Comparison of ENCODE assay signal across 13 cellular contexts in genomic region chr6:112307707-112308106, GRCh38. TPM values are rescaled to one million over a fixed set of nuclear protein-coding genes. Genes with fewer than 3 reads are reported as not detected.
DNase-seq lines count a peak whose midpoint lies in the region; ATAC-seq and TF ChIP-seq lines count a peak whose summit lies in the region.
"Had no signal": no experiment of that assay in that cellular context is flagged by ENCODE, and none has a peak within 500 bp of the region (broad histone marks: within the 10 kb centered on the region; RNA-seq: fewer than 3 reads in every experiment).

No MANE protein-coding gene starts in this region.

- TF ChIP-seq CTCF in GM13976 (IDR thresholded peaks at IDR 0.05; ENCODE audit: borderline replicate concordance, control extremely low read depth, extremely low read depth, insufficient read depth, missing control alignments) = no peak
- TF ChIP-seq CTCF in brain microvascular endothelial cell (IDR thresholded peaks at IDR 0.05; ENCODE audit: low read depth, low read length, missing control alignments) = no peak
- TF ChIP-seq CTCF in BE2C (IDR thresholded peaks at IDR 0.05; ENCODE audit: low read depth, low read length) = no peak

- DNase-seq in GM13976 (ENCODE audit: low spot score) = peak; percentile 51
- DNase-seq in effector memory CD8-positive, alpha-beta T cell = no peak
- DNase-seq in posterior vena cava (ENCODE audit: low spot score) = no peak
- DNase-seq in brain microvascular endothelial cell = no peak
- no peak for DNase-seq in BE2C
- no peak for DNase-seq in T-cell
- DNase-seq: gastrocnemius medialis, GF-D8 had no signal

- POLR2A ChIA-PET in T-cell (lab: Charles Lee) = no interaction called here

- peaks cover 64 to 73% of the 10 kb centered on the region in 2 donors for H3K27me3 Mint-ChIP-seq in effector memory CD8-positive, alpha-beta T cell
- H3K27me3 Mint-ChIP-seq in T-cell = peaks cover 29 to 35% of the 10 kb centered on the region in 2 donors

- H3K27ac ChIP-seq in brain microvascular endothelial cell = no peak overlapping the region
- H3K27ac ChIP-seq: gastrocnemius medialis had no signal

- intact Hi-C loops in posterior vena cava (cut with DNase I) = loop anchor here in 1 of 2 donors (10.0 kb wide), 1 partner anchor 113 kb away; no protein-coding TSS in a partner anchor

- no peaks in the 10 kb centered on the region for H3K9me3 ChIP-seq in BE2C
- H3K9me3 ChIP-seq: gastrocnemius medialis had no signal

- in situ Hi-C loops in GM13976 (cut with MboI; ENCODE audit: low sequenced_read_pairs, unreplicated experiment) (loop anchor here (10.0 kb wide), 1 partner anchor 123 kb away; no protein-coding TSS in a partner anchor), brain microvascular endothelial cell (cut with HindIII; ENCODE audit: low pct_ligation_motif_present, low sequenced_read_pairs) (no loop called here)

- CTCF ChIA-PET in T-cell (lab: Charles Lee) = interaction anchor here (1.7 to 4.7 kb wide), 2 partner anchors 127 to 128 kb away, joined by 8 to 24 read pairs; no protein-coding TSS in a partner anchor

- H3K4me3 ChIP-seq in brain microvascular endothelial cell (ENCODE audit: low read depth, low read length) (no peak overlapping the region), BE2C (ENCODE audit: low read depth, low read length) (no peak overlapping the region)
- H3K4me3 ChIP-seq: gastrocnemius medialis had no signal

- no peaks in the 10 kb centered on the region for H3K4me1 ChIP-seq in BE2C
- H3K4me1 ChIP-seq: gastrocnemius medialis had no signal

- H3K36me3 ChIP-seq in brain microvascular endothelial cell (replicated peaks) = no peaks in the 10 kb centered on the region
- no peaks in the 10 kb centered on the region for H3K36me3 ChIP-seq in BE2C
- H3K36me3 ChIP-seq: gastrocnemius medialis had no signal

- no peak overlapping the region for H3K27ac Mint-ChIP-seq in effector memory CD8-positive, alpha-beta T cell
- no peak overlapping the region for H3K27ac Mint-ChIP-seq in T-cell
- H3K27ac Mint-ChIP-seq: activated naive CD4-positive, alpha-beta T cell treated with anti-CD3 and anti-CD28 coated beads, Interleukin-2, amount 50 U/mL, for 72 hours; progenitor cell of endocrine pancreas had no signal

- no peaks in the 10 kb centered on the region for H3K27me3 ChIP-seq in brain microvascular endothelial cell (replicated peaks)
- no peaks in the 10 kb centered on the region for H3K27me3 ChIP-seq in BE2C
- H3K27me3 ChIP-seq: gastrocnemius medialis had no signal

- H3K4me1 Mint-ChIP-seq in effector memory CD8-positive, alpha-beta T cell (ENCODE audit: low read depth in 2 of 2) = no peaks in the 10 kb centered on the region
- no peaks in the 10 kb centered on the region for H3K4me1 Mint-ChIP-seq in T-cell

- peak; percentile 98 for ATAC-seq in GM19467 (IDR thresholded peaks at IDR 0.05; ENCODE audit: unreplicated experiment)
- ATAC-seq in HG03108 (IDR thresholded peaks at IDR 0.05; ENCODE audit: unreplicated experiment) = peak; percentile 99
- ATAC-seq in effector memory CD8-positive, alpha-beta T cell (replicated peaks) = peak; percentile 27
- no peak for ATAC-seq in T-cell (replicated peaks in 1 of 4)

- no peaks in the 10 kb centered on the region for H3K9me3 Mint-ChIP-seq in effector memory CD8-positive, alpha-beta T cell
- H3K9me3 Mint-ChIP-seq in T-cell = no peaks in the 10 kb centered on the region
- H3K9me3 Mint-ChIP-seq: activated naive CD4-positive, alpha-beta T cell treated with anti-CD3 and anti-CD28 coated beads, Interleukin-2, amount 50 U/mL, for 72 hours had no signal

- no peak overlapping the region for H3K4me3 Mint-ChIP-seq in effector memory CD8-positive, alpha-beta T cell
- H3K4me3 Mint-ChIP-seq in T-cell = no peak overlapping the region

- no peaks in the 10 kb centered on the region for H3K36me3 Mint-ChIP-seq in effector memory CD8-positive, alpha-beta T cell (ENCODE audit: insufficient read depth)
- no peaks in the 10 kb centered on the region for H3K36me3 Mint-ChIP-seq in T-cell
- H3K36me3 Mint-ChIP-seq: activated naive CD4-positive, alpha-beta T cell treated with anti-CD3 and anti-CD28 coated beads, Interleukin-2, amount 50 U/mL, for 72 hours had no signal

RNA-seq across cellular contexts. Expression of gene RFPL4B, which starts 39.4 kb away (rescaled TPM):
- total RNA-seq in posterior vena cava (not detected), T-cell (not detected)
- polyA plus RNA-seq in BE2C (2012; ENCODE audit: insufficient read depth, insufficient read length, low read depth) = 0.69 TPM
- total RNA-seq: activated naive CD4-positive, alpha-beta T cell treated with anti-CD3 and anti-CD28 coated beads, Interleukin-2, amount 50 U/mL, for 72 hours; gastrocnemius medialis; progenitor cell of endocrine pancreas; subcutaneous adipose tissue had no signal

RNA-seq across cellular contexts. Expression of gene LAMA4, which starts 53.3 kb away (rescaled TPM):
- 100 to 1,000 TPM; 189 to 248 TPM for total RNA-seq in posterior vena cava
- polyA plus RNA-seq in BE2C (2012; ENCODE audit: insufficient read depth, insufficient read length, low read depth) = 16.0 TPM
- total RNA-seq in T-cell = under 1 TPM in 3 of 5 donors, not detected in 2; 0.25 to 0.85 (median 0.56) TPM
- total RNA-seq: activated naive CD4-positive, alpha-beta T cell treated with anti-CD3 and anti-CD28 coated beads, Interleukin-2, amount 50 U/mL, for 72 hours had no signal

Comparison
In these comparisons a context has a peak if more than half of its experiments do, and no peak if none do; other contexts are left out.
1. ATAC-seq: peak in GM19467 (single experiment), HG03108 (single experiment) and effector memory CD8-positive, alpha-beta T cell (single experiment); none in T-cell (0 of 4).
2. RNA of gene LAMA4, which starts 53.3 kb away (total RNA-seq): 189 to 248 TPM in posterior vena cava; 0.25 to 0.85 TPM in T-cell; every median in the first group is over 100 times any median in the second.